Comparison of ENCODE assay signal across 1 cellular context in genomic region chr19:48955308-48955958, GRCh38.
TF ChIP-seq lines count a peak whose summit lies in the region.

No MANE protein-coding gene starts in this region.

TF ChIP-seq in H1, 55 proteins besides CTCF, POLR2A, EP300 and RAD21:
- TF ChIP-seq TBP (IDR thresholded peaks at IDR 0.05; ENCODE audit: low read depth, low read length) (no peak), RNF2 (IDR thresholded peaks at IDR 0.05; ENCODE audit: borderline replicate concordance, low read depth, low read length, missing control alignments, poor library complexity, severe bottlenecking) (no peak), E2F6 (IDR thresholded peaks at IDR 0.05) (no peak), RFX5 (IDR thresholded peaks at IDR 0.05; ENCODE audit: borderline replicate concordance, low read depth, low read length) (no peak), RXRA (IDR thresholded peaks at IDR 0.05; ENCODE audit: insufficient read depth, low read depth, low read length) (no peak), NRF1 (IDR thresholded peaks at IDR 0.05; ENCODE audit: low read depth, low read length) (no peak), EZH2 (IDR thresholded peaks at IDR 0.05; ENCODE audit: low read depth, low read length, severe bottlenecking) (no peak), EGR1 (IDR thresholded peaks at IDR 0.05; ENCODE audit: borderline replicate concordance, low read depth, low read length) (no peak), MAX (IDR thresholded peaks at IDR 0.05) (no peak), SIRT6 (IDR thresholded peaks at IDR 0.05; ENCODE audit: low read length) (no peak), KDM1A (IDR thresholded peaks at IDR 0.05; ENCODE audit: borderline replicate concordance, low read length) (no peak), CBX5 (IDR thresholded peaks at IDR 0.05; ENCODE audit: low read depth, low read length) (no peak)
